ENCODE assay signal across 20 cellular contexts in the genomic region with DNA sequence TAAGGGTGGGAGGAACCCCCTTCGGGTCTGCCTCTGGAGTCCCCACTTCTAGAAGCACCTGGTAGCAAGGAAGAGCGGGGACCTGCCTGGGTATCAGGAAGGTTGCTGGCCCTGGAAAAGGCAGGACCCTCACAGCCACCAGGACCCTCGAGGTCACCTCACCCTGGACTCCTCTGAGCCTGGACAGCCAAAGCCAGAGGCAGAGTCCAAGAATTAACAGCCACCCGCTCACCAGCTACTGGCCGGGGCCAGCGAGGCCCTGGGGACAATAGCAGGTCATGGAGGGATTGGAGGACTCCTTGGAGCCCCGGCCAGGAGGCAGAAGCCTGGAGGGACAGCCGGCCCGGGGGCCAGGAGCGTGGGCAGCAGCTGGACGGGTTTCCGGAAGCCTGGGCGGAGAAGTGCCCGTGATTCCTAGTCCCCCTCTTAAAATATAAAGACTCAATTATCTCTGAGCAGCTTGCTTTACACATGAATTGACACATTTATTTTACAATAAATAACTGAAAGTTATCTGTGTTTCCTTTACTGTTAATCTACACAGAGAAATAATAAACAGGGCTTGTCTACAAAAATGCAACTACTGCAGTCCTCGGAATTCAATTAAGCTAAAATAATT. TPM values are rescaled to one million over a fixed set of nuclear protein-coding genes. Genes with fewer than 3 reads are reported as not detected.
DNase-seq lines count a peak whose midpoint lies in the region; ATAC-seq and TF ChIP-seq lines count a peak whose summit lies in the region.
"Had no signal": no experiment of that assay in that cellular context is flagged by ENCODE, and none has a peak within 500 bp of the region (broad histone marks: within the 10 kb centered on the region; RNA-seq: fewer than 3 reads in every experiment).

No MANE protein-coding gene starts in this region.

- H3K27ac Mint-ChIP-seq in activated CD4-positive, alpha-beta T cell treated with anti-CD3 and anti-CD28 coated beads, Interleukin-2, amount 10 ng/mL, durations not matched to agents 7 days and 5 days: peak overlapping the region; percentile 99
- H3K27ac Mint-ChIP-seq in central memory CD8-positive, alpha-beta T cell (ENCODE audit: low read depth): peak overlapping the region; percentile 100
- H3K27ac Mint-ChIP-seq in stimulated activated naive CD8-positive, alpha-beta T cell treated with anti-CD3 and anti-CD28 coated beads, Interleukin-15, Interleukin-2, amounts not matched to agents 100 ng/mL and 50 ng/mL, for 24 hours: peak overlapping the region; percentile 96
- H3K27ac Mint-ChIP-seq in endothelial cell (ENCODE audit: unreplicated experiment): no peak overlapping the region
- H3K27ac Mint-ChIP-seq: activated B cell treated with CpG ODN at 0.5 μM for 24 hours had no signal

- H3K4me1 Mint-ChIP-seq in activated CD4-positive, alpha-beta T cell treated with anti-CD3 and anti-CD28 coated beads, Interleukin-2, amount 10 ng/mL, durations not matched to agents 7 days and 5 days: peaks cover 94% of the 10 kb centered on the region
- peaks cover 87% of the 10 kb centered on the region for H3K4me1 Mint-ChIP-seq in central memory CD8-positive, alpha-beta T cell
- H3K4me1 Mint-ChIP-seq in stimulated activated naive CD8-positive, alpha-beta T cell treated with anti-CD3 and anti-CD28 coated beads, Interleukin-15, Interleukin-2, amounts not matched to agents 100 ng/mL and 50 ng/mL, for 24 hours (ENCODE audit: low read depth): peaks cover 100% of the 10 kb centered on the region
- no peaks in the 10 kb centered on the region for H3K4me1 Mint-ChIP-seq in endothelial cell (ENCODE audit: unreplicated experiment)
- H3K4me1 Mint-ChIP-seq: activated B cell treated with CpG ODN at 0.5 μM for 24 hours had no signal

- POLR2A ChIA-PET in activated CD4-positive, alpha-beta T cell treated with anti-CD3 and anti-CD28 coated beads, Interleukin-2, amount 10 ng/mL, durations not matched to agents 7 days and 5 days (lab: Charles Lee): no interaction called here

- no peak for TF ChIP-seq CTCF in endothelial cell (IDR thresholded peaks at IDR 0.05; ENCODE audit: unreplicated experiment)

- H3K36me3 Mint-ChIP-seq in activated CD4-positive, alpha-beta T cell treated with anti-CD3 and anti-CD28 coated beads, Interleukin-2, amount 10 ng/mL, durations not matched to agents 7 days and 5 days (ENCODE audit: low read depth): peaks cover 89% of the 10 kb centered on the region
- H3K36me3 Mint-ChIP-seq in central memory CD8-positive, alpha-beta T cell (ENCODE audit: insufficient read depth): peaks cover 81% of the 10 kb centered on the region
- peaks cover 58% of the 10 kb centered on the region for H3K36me3 Mint-ChIP-seq in stimulated activated naive CD8-positive, alpha-beta T cell treated with anti-CD3 and anti-CD28 coated beads, Interleukin-15, Interleukin-2, amounts not matched to agents 100 ng/mL and 50 ng/mL, for 24 hours (ENCODE audit: low read depth)
- no peaks in the 10 kb centered on the region for H3K36me3 Mint-ChIP-seq in endothelial cell (ENCODE audit: low read depth, unreplicated experiment)

- H3K9me3 Mint-ChIP-seq in activated CD4-positive, alpha-beta T cell treated with anti-CD3 and anti-CD28 coated beads, Interleukin-2, amount 10 ng/mL, durations not matched to agents 7 days and 5 days: no peaks in the 10 kb centered on the region
- H3K9me3 Mint-ChIP-seq in central memory CD8-positive, alpha-beta T cell: no peaks in the 10 kb centered on the region
- H3K9me3 Mint-ChIP-seq in stimulated activated naive CD8-positive, alpha-beta T cell treated with anti-CD3 and anti-CD28 coated beads, Interleukin-15, Interleukin-2, amounts not matched to agents 100 ng/mL and 50 ng/mL, for 24 hours: no peaks in the 10 kb centered on the region
- H3K9me3 Mint-ChIP-seq in endothelial cell (ENCODE audit: unreplicated experiment): no peaks in the 10 kb centered on the region
- H3K9me3 Mint-ChIP-seq: activated B cell treated with CpG ODN at 0.5 μM for 24 hours, brain had no signal

- H3K4me3 Mint-ChIP-seq in activated CD4-positive, alpha-beta T cell treated with anti-CD3 and anti-CD28 coated beads, Interleukin-2, amount 10 ng/mL, durations not matched to agents 7 days and 5 days: peak overlapping the region; percentile 87
- H3K4me3 Mint-ChIP-seq in central memory CD8-positive, alpha-beta T cell: peak overlapping the region; percentile 84
- H3K4me3 Mint-ChIP-seq in stimulated activated naive CD8-positive, alpha-beta T cell treated with anti-CD3 and anti-CD28 coated beads, Interleukin-15, Interleukin-2, amounts not matched to agents 100 ng/mL and 50 ng/mL, for 24 hours: peak overlapping the region; percentile 63
- no peak overlapping the region for H3K4me3 Mint-ChIP-seq in endothelial cell (ENCODE audit: unreplicated experiment)
- H3K4me3 Mint-ChIP-seq: activated B cell treated with CpG ODN at 0.5 μM for 24 hours had no signal

- CTCF ChIA-PET in activated CD4-positive, alpha-beta T cell treated with anti-CD3 and anti-CD28 coated beads, Interleukin-2, amount 10 ng/mL, durations not matched to agents 7 days and 5 days (lab: Charles Lee): interaction anchor here (0.7 to 4.1 kb wide), 8 partner anchors 8 to 65 kb away, joined by 3 to 27 read pairs (median 4); a partner anchor contains a TSS

- DNase-seq in activated CD4-positive, alpha-beta T cell treated with anti-CD3 and anti-CD28 coated beads, Interleukin-2, amount 10 ng/mL, durations not matched to agents 7 days and 5 days: no peak
- no peak for DNase-seq in activated CD4-positive, alpha-beta T cell treated with anti-CD3 and anti-CD28 coated beads for 4 hours
- DNase-seq in activated CD8-positive, alpha-beta memory T cell treated with anti-CD3 and anti-CD28 coated beads, Interleukin-2, amount 50 U/mL, for 48 hours: peak; percentile 50
- DNase-seq in central memory CD8-positive, alpha-beta T cell (ENCODE audit: low spot score in 2 of 2): no peak
- DNase-seq in endothelial cell (ENCODE audit: low spot score) (no peak), HUDEP-2 (lab: John Stamatoyannopoulos, UW; ENCODE audit: unreplicated experiment in 76 of 76) (no peak)
- DNase-seq: ACHN, activated B cell treated with CpG ODN at 0.5 μM for 24 hours, activated gamma-delta T cell, dermis blood vessel endothelial cell, erythroblast, gastrocnemius medialis, IMR-90, NCI-H187, NCI-H446 treated with DMSO at 0.1 percent for 48 hours, right lobe of liver had no signal

- no peak for ATAC-seq in central memory CD8-positive, alpha-beta T cell (replicated peaks; ENCODE audit: extremely low read depth, poor library complexity, severe bottlenecking)
- ATAC-seq in GM19455 (IDR thresholded peaks at IDR 0.05; ENCODE audit: unreplicated experiment): no peak
- ATAC-seq: gastrocnemius medialis, left lobe of liver, right lobe of liver had no signal

- no peaks in the 10 kb centered on the region for H3K27me3 Mint-ChIP-seq in activated CD4-positive, alpha-beta T cell treated with anti-CD3 and anti-CD28 coated beads, Interleukin-2, amount 10 ng/mL, durations not matched to agents 7 days and 5 days
- no peaks in the 10 kb centered on the region for H3K27me3 Mint-ChIP-seq in central memory CD8-positive, alpha-beta T cell
- no peaks in the 10 kb centered on the region for H3K27me3 Mint-ChIP-seq in stimulated activated naive CD8-positive, alpha-beta T cell treated with anti-CD3 and anti-CD28 coated beads, Interleukin-15, Interleukin-2, amounts not matched to agents 100 ng/mL and 50 ng/mL, for 24 hours
- H3K27me3 Mint-ChIP-seq in endothelial cell (ENCODE audit: unreplicated experiment): no peaks in the 10 kb centered on the region

RNA-seq across cellular contexts. Expression of a gene that starts 17.5 kb away (rescaled TPM):
- total RNA-seq in activated CD4-positive, alpha-beta T cell treated with anti-CD3 and anti-CD28 coated beads, Interleukin-2, amount 10 ng/mL, durations not matched to agents 7 days and 5 days: 100 to 1,000 TPM; 115 to 116 TPM
- 1.0 TPM for total RNA-seq in endothelial cell (ENCODE audit: unreplicated experiment)

Comparison
In these comparisons a context has a peak if more than half of its experiments do, and no peak if none do; other contexts are left out.
1. RNA of a gene that starts 17.5 kb away (total RNA-seq): 115 to 116 TPM in activated CD4-positive, alpha-beta T cell treated with anti-CD3 and anti-CD28 coated beads, Interleukin-2, amount 10 ng/mL, durations not matched to agents 7 days and 5 days; 1.0 TPM in endothelial cell (single experiment); every median in the first group is over 10 times any median in the second.